Comparison of ENCODE assay signal across 10 cellular contexts in genomic region chr12:12467222-12467621, GRCh38.
DNase-seq lines count a peak whose midpoint lies in the region; ATAC-seq and TF ChIP-seq lines count a peak whose summit lies in the region.
"Had no signal": no experiment of that assay in that cellular context is flagged by ENCODE, and none has a peak within 500 bp of the region (broad histone marks: within the 10 kb centered on the region; RNA-seq: fewer than 3 reads in every experiment).

No MANE protein-coding gene starts in this region.

- H3K36me3 Mint-ChIP-seq in T-helper 1 cell treated with Interleukin-12 subunit alpha and Interleukin-12 subunit beta and Interleukin-4 antibody, amounts not matched to agents 30 μg/mL and 1 μg/mL, for 36 hours (ENCODE audit: low read depth) = peaks cover 40% of the 10 kb centered on the region
- H3K36me3 Mint-ChIP-seq in natural killer cell treated with Interleukin-12 subunit alpha and Interleukin-12 subunit beta and Interleukin-15 and Interleukin-18, amount 100 ng/mL, for 72 hours = peaks cover 20% of the 10 kb centered on the region
- peaks cover 20% of the 10 kb centered on the region for H3K36me3 Mint-ChIP-seq in MCF 10A (ENCODE audit: insufficient read depth, unreplicated experiment)

- no peak overlapping the region for H3K23ac ChIP-seq in mesenchymal stem cell (ENCODE audit: low read length in 2 of 2)

- WGBS in mesenchymal stem cell = 91% methylated on average over 4 of the region's 5 CpGs

- H3K4me2 ChIP-seq in mesenchymal stem cell (ENCODE audit: low read length, poor library complexity, severe bottlenecking) = no peak overlapping the region

- no peak overlapping the region for H2BK5ac ChIP-seq in mesenchymal stem cell (ENCODE audit: low read depth, low read length, poor library complexity, severe bottlenecking)

- peaks cover 4% of the 10 kb centered on the region for H3K79me1 ChIP-seq in mesenchymal stem cell (replicated peaks; ENCODE audit: low read length, poor library complexity, severe bottlenecking)

- H3K36me3 ChIP-seq in mesenchymal stem cell (ENCODE audit: control insufficient read depth in 1 of 2, insufficient read depth in 2 of 2, low read depth in 1 of 2, low read length in 2 of 2) = peaks cover 15 to 19% of the 10 kb centered on the region in 2 experiments

- no peak overlapping the region for H3K4me3 ChIP-seq in mesenchymal stem cell (ENCODE audit: insufficient read depth in 1 of 2, low read depth in 1 of 2, low read length in 2 of 2)

- no peak overlapping the region for H3K9ac ChIP-seq in mesenchymal stem cell (ENCODE audit: low read length)

- H3K27ac ChIP-seq in 22Rv1 (peak overlapping the region; percentile 58), mesenchymal stem cell (ENCODE audit: low read length, poor library complexity, severe bottlenecking) (no peak overlapping the region)

- no peaks in the 10 kb centered on the region for H3K27me3 Mint-ChIP-seq in T-helper 1 cell treated with Interleukin-12 subunit alpha and Interleukin-12 subunit beta and Interleukin-4 antibody, amounts not matched to agents 30 μg/mL and 1 μg/mL, for 36 hours (ENCODE audit: low read depth)
- H3K27me3 Mint-ChIP-seq in natural killer cell treated with Interleukin-12 subunit alpha and Interleukin-12 subunit beta and Interleukin-15 and Interleukin-18, amount 100 ng/mL, for 72 hours = no peaks in the 10 kb centered on the region
- H3K27me3 Mint-ChIP-seq in MCF 10A (ENCODE audit: insufficient read depth, unreplicated experiment) = no peaks in the 10 kb centered on the region

- no peak overlapping the region for H3K18ac ChIP-seq in mesenchymal stem cell (ENCODE audit: low read depth in 1 of 2, low read length in 2 of 2)

- ATAC-seq in natural killer cell treated with Interleukin-12 subunit alpha and Interleukin-12 subunit beta and Interleukin-15 and Interleukin-18, amount 100 ng/mL, for 72 hours = peak in 1 of 2 donors; percentile 36

- CTCF ChIA-PET in MCF 10A (lab: Yijun Ruan, JAX) = interaction anchor here (0.7 to 2.0 kb wide), 2 partner anchors 10 to 69 kb away, joined by 5 to 7 read pairs; no protein-coding TSS in a partner anchor

- H4K91ac ChIP-seq in mesenchymal stem cell (ENCODE audit: low read length) = no peak overlapping the region

- no TSS peak for BruUV-seq in MCF 10A (replicated peaks; lab: Mats Ljungman, UMichigan)

- no peak overlapping the region for H3K14ac ChIP-seq in mesenchymal stem cell (ENCODE audit: low read length in 2 of 2)

- H3K9me3 ChIP-seq in mesenchymal stem cell (ENCODE audit: control insufficient read depth, low read length) = no peaks in the 10 kb centered on the region

- H2AK5ac ChIP-seq in mesenchymal stem cell (ENCODE audit: low read length, severe bottlenecking) = no peak overlapping the region

- H2BK120ac ChIP-seq in mesenchymal stem cell (ENCODE audit: low read depth, low read length) = no peak overlapping the region

- TF ChIP-seq CTCF in 22Rv1 (IDR thresholded peaks at IDR 0.05) (no peak), MCF 10A (IDR thresholded peaks at IDR 0.05; ENCODE audit: unreplicated experiment) (no peak)

- intact Hi-C loops in MCF 10A (cut with micrococcal nuclease) = no loop called here

- H3K27me3 ChIP-seq in mesenchymal stem cell (ENCODE audit: control insufficient read depth in 1 of 2, insufficient read depth in 1 of 2, low read length in 2 of 2) = no peaks in the 10 kb centered on the region

- peak overlapping the region; percentile 90 for H3K27ac Mint-ChIP-seq in T-helper 1 cell treated with Interleukin-12 subunit alpha and Interleukin-12 subunit beta and Interleukin-4 antibody, amounts not matched to agents 30 μg/mL and 1 μg/mL, for 36 hours
- peak overlapping the region; percentile 42 to 83 for H3K27ac Mint-ChIP-seq in natural killer cell treated with Interleukin-12 subunit alpha and Interleukin-12 subunit beta and Interleukin-15 and Interleukin-18, amount 100 ng/mL, for 72 hours
- no peak overlapping the region for H3K27ac Mint-ChIP-seq in MCF 10A (ENCODE audit: low read depth, unreplicated experiment)

- H3K9me3 Mint-ChIP-seq in T-helper 1 cell treated with Interleukin-12 subunit alpha and Interleukin-12 subunit beta and Interleukin-4 antibody, amounts not matched to agents 30 μg/mL and 1 μg/mL, for 36 hours = no peaks in the 10 kb centered on the region
- no peaks in the 10 kb centered on the region for H3K9me3 Mint-ChIP-seq in natural killer cell treated with Interleukin-12 subunit alpha and Interleukin-12 subunit beta and Interleukin-15 and Interleukin-18, amount 100 ng/mL, for 72 hours
- no peaks in the 10 kb centered on the region for H3K9me3 Mint-ChIP-seq in MCF 10A (ENCODE audit: unreplicated experiment)

- H3K4me1 Mint-ChIP-seq in T-helper 1 cell treated with Interleukin-12 subunit alpha and Interleukin-12 subunit beta and Interleukin-4 antibody, amounts not matched to agents 30 μg/mL and 1 μg/mL, for 36 hours (ENCODE audit: low read depth) = peaks cover 53% of the 10 kb centered on the region
- peaks cover 22 to 42% of the 10 kb centered on the region in 2 donors for H3K4me1 Mint-ChIP-seq in natural killer cell treated with Interleukin-12 subunit alpha and Interleukin-12 subunit beta and Interleukin-15 and Interleukin-18, amount 100 ng/mL, for 72 hours (ENCODE audit: low read depth in 2 of 2)
- peaks cover 17% of the 10 kb centered on the region for H3K4me1 Mint-ChIP-seq in MCF 10A (ENCODE audit: insufficient read depth, unreplicated experiment)

- H2AFZ ChIP-seq in mesenchymal stem cell (ENCODE audit: low read depth, low read length) = no peak overlapping the region

- POLR2A ChIA-PET in MCF 10A (lab: Yijun Ruan, JAX) = interaction anchor here (0.7 to 1.2 kb wide), 3 partner anchors 66 to 80 kb away, joined by 3 to 4 read pairs (median 3); no protein-coding TSS in a partner anchor

- DNase-seq in activated naive CD4-positive, alpha-beta T cell treated with anti-CD3 and anti-CD28 coated beads, Interleukin-2, amount 50 U/mL, for 16 hours = peak; percentile 38
- DNase-seq in natural killer cell treated with Interleukin-12 subunit alpha and Interleukin-12 subunit beta and Interleukin-15 and Interleukin-18, amount 100 ng/mL, for 72 hours (ENCODE audit: low spot score) = no peak
- no peak for DNase-seq in NCI-H1105 treated with DMSO at 0.1 percent for 48 hours (lab: John Stamatoyannopoulos, UW)
- no peak for DNase-seq in mesenchymal stem cell
- DNase-seq in hippocampal formation (lab: John Stamatoyannopoulos, UW) = no peak
- no peak for DNase-seq in MCF 10A (ENCODE audit: unreplicated experiment)
- DNase-seq: AML-193, NCI-H187 treated with DMSO at 0.1 percent for 48 hours had no signal

- no peak overlapping the region for H3K4ac ChIP-seq in mesenchymal stem cell (ENCODE audit: low read depth in 1 of 2, low read length in 2 of 2)

- no peak overlapping the region for H2BK15ac ChIP-seq in mesenchymal stem cell (ENCODE audit: low read depth, poor library complexity, severe bottlenecking)

- H3K4me3 Mint-ChIP-seq in T-helper 1 cell treated with Interleukin-12 subunit alpha and Interleukin-12 subunit beta and Interleukin-4 antibody, amounts not matched to agents 30 μg/mL and 1 μg/mL, for 36 hours = peak overlapping the region; percentile 48
- H3K4me3 Mint-ChIP-seq in natural killer cell treated with Interleukin-12 subunit alpha and Interleukin-12 subunit beta and Interleukin-15 and Interleukin-18, amount 100 ng/mL, for 72 hours = peak overlapping the region; percentile 2
- H3K4me3 Mint-ChIP-seq in MCF 10A (ENCODE audit: unreplicated experiment) = no peak overlapping the region

- H4K8ac ChIP-seq in mesenchymal stem cell (ENCODE audit: low read length) = no peak overlapping the region

- H3K4me1 ChIP-seq in mesenchymal stem cell (ENCODE audit: control insufficient read depth, insufficient read depth, low read depth, low read length) = peaks cover 2% of the 10 kb centered on the region

- H2BK12ac ChIP-seq in mesenchymal stem cell (ENCODE audit: low read length in 2 of 2) = no peak overlapping the region
